1 cellular context compared by ENCODE assay signal in the genomic region with DNA sequence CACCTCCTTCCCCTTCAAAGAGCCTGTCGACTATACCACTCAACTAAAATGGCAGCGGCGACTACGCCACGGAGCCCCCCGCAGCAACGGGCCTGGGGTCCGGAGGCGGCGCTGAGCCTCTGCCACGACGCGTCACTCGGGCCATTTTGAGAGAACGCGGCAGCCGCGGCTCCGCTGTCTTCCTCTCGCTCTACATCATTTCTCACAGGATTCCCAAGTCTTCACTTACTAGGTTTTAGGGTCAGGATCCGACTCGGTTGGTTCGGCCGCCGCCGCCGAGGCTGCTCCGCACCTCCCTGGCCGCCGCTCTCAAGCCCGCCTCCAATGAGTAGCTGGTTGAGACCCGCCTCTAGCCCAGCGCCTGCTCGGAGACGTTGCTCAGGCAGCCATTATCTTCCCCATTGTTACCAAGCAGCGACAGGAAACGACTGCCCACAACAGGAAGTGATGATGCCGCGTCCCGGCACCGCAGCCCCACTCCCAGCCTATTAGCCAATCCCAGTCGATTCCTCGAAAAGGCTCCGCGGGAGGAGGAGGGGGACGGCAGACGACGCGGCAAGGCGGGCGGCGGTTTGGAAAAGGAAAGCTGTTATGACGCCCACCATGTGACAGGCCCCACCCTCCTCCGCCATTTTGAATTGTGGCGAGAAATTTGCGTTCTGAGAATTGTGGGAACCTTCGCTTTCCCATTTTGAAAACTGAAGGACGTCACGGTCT.
TF ChIP-seq lines count a peak whose summit lies in the region.

A gene with protein sequence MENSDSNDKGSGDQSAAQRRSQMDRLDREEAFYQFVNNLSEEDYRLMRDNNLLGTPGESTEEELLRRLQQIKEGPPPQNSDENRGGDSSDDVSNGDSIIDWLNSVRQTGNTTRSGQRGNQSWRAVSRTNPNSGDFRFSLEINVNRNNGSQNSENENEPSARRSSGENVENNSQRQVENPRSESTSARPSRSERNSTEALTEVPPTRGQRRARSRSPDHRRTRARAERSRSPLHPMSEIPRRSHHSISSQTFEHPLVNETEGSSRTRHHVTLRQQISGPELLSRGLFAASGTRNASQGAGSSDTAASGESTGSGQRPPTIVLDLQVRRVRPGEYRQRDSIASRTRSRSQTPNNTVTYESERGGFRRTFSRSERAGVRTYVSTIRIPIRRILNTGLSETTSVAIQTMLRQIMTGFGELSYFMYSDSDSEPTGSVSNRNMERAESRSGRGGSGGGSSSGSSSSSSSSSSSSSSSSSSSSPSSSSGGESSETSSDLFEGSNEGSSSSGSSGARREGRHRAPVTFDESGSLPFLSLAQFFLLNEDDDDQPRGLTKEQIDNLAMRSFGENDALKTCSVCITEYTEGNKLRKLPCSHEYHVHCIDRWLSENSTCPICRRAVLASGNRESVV (minus strand): TSS at position 432 of the 717 bp plus-strand sequence. CDS start 18,647 bp downstream, outside the sequence.

TF ChIP-seq in HepG2, 621 proteins besides CTCF, POLR2A, EP300 and RAD21 (continued from another document and continues in another):
- TF ChIP-seq, protein P1, sequence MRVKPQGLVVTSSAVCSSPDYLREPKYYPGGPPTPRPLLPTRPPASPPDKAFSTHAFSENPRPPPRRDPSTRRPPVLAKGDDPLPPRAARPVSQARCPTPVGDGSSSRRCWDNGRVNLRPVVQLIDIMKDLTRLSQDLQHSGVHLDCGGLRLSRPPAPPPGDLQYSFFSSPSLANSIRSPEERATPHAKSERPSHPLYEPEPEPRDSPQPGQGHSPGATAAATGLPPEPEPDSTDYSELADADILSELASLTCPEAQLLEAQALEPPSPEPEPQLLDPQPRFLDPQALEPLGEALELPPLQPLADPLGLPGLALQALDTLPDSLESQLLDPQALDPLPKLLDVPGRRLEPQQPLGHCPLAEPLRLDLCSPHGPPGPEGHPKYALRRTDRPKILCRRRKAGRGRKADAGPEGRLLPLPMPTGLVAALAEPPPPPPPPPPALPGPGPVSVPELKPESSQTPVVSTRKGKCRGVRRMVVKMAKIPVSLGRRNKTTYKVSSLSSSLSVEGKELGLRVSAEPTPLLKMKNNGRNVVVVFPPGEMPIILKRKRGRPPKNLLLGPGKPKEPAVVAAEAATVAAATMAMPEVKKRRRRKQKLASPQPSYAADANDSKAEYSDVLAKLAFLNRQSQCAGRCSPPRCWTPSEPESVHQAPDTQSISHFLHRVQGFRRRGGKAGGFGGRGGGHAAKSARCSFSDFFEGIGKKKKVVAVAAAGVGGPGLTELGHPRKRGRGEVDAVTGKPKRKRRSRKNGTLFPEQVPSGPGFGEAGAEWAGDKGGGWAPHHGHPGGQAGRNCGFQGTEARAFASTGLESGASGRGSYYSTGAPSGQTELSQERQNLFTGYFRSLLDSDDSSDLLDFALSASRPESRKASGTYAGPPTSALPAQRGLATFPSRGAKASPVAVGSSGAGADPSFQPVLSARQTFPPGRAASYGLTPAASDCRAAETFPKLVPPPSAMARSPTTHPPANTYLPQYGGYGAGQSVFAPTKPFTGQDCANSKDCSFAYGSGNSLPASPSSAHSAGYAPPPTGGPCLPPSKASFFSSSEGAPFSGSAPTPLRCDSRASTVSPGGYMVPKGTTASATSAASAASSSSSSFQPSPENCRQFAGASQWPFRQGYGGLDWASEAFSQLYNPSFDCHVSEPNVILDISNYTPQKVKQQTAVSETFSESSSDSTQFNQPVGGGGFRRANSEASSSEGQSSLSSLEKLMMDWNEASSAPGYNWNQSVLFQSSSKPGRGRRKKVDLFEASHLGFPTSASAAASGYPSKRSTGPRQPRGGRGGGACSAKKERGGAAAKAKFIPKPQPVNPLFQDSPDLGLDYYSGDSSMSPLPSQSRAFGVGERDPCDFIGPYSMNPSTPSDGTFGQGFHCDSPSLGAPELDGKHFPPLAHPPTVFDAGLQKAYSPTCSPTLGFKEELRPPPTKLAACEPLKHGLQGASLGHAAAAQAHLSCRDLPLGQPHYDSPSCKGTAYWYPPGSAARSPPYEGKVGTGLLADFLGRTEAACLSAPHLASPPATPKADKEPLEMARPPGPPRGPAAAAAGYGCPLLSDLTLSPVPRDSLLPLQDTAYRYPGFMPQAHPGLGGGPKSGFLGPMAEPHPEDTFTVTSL (CRISPR knock-in tag; IDR thresholded peaks at IDR 0.05; ENCODE audit: borderline replicate concordance), result no peak
- TF ChIP-seq ATRX (CRISPR knock-in tag; IDR thresholded peaks at IDR 0.05; ENCODE audit: borderline replicate concordance) (no peak), EZH2 (conservative IDR thresholded peaks at IDR 0.05; ENCODE audit: low read depth, low read length) (no peak), ELF4 (CRISPR knock-in tag; IDR thresholded peaks at IDR 0.05; ENCODE audit: borderline replicate concordance) (no peak), POGZ (CRISPR knock-in tag; IDR thresholded peaks at IDR 0.05) (peak; percentile 81), ZNF570 (CRISPR knock-in tag; IDR thresholded peaks at IDR 0.05; ENCODE audit: borderline replicate concordance) (no peak), ZNF777 (CRISPR knock-in tag; IDR thresholded peaks at IDR 0.05) (no peak), CHD4 (IDR thresholded peaks at IDR 0.05; ENCODE audit: borderline replicate concordance, low read length) (no peak), EHMT2 (IDR thresholded peaks at IDR 0.05; ENCODE audit: borderline replicate concordance, low read depth, low read length) (peak; percentile 78; the same call in 1 of the 2 replicates), ZNF598 (CRISPR knock-in tag; IDR thresholded peaks at IDR 0.05; ENCODE audit: borderline replicate concordance) (no peak), ZFP90 (CRISPR knock-in tag; IDR thresholded peaks at IDR 0.05; ENCODE audit: borderline replicate concordance) (no peak), ZFP37 (CRISPR knock-in tag; IDR thresholded peaks at IDR 0.05; ENCODE audit: borderline replicate concordance) (no peak), ZFP41 (CRISPR knock-in tag; IDR thresholded peaks at IDR 0.05; ENCODE audit: borderline replicate concordance) (no peak), ZFX (CRISPR knock-in tag; IDR thresholded peaks at IDR 0.05; ENCODE audit: low read depth) (no peak; the same call in 1 of the 2 replicates), ZNF263 (CRISPR knock-in tag; IDR thresholded peaks at IDR 0.05) (no peak), ZNF382 (CRISPR knock-in tag; IDR thresholded peaks at IDR 0.05; ENCODE audit: borderline replicate concordance) (no peak), FOXK2 (IDR thresholded peaks at IDR 0.05) (no peak), RARA (CRISPR knock-in tag; IDR thresholded peaks at IDR 0.05) (no peak), ZNF776 (CRISPR knock-in tag; IDR thresholded peaks at IDR 0.05) (no peak), SUZ12 (IDR thresholded peaks at IDR 0.05; ENCODE audit: low read depth, low read length) (no peak), CBX2 (IDR thresholded peaks at IDR 0.05; ENCODE audit: low read depth, low read length) (no peak), CBX2 (CRISPR knock-in tag; IDR thresholded peaks at IDR 0.05; ENCODE audit: low read depth) (no peak), ZNF629 (CRISPR knock-in tag; conservative IDR thresholded peaks at IDR 0.05) (no peak), ZNF33B (CRISPR knock-in tag; IDR thresholded peaks at IDR 0.05) (no peak), GTF2F1 (IDR thresholded peaks at IDR 0.05; ENCODE audit: low read length) (no peak), TBP (CRISPR knock-in tag; IDR thresholded peaks at IDR 0.05) (no peak)
- TF ChIP-seq, protein P2, sequence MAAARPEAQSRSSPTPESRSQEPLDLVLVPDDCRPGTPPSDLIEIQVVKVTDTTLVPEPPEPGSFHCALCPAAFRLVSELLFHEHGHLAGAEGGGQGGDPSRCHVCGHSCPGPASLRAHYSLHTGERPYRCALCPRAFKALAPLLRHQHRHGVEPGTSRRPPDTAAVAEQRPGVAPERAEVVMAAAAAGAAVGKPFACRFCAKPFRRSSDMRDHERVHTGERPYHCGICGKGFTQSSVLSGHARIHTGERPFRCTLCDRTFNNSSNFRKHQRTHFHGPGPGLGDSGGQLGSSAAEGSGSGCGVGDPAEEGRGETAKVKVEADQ (CRISPR knock-in tag; IDR thresholded peaks at IDR 0.05; ENCODE audit: borderline replicate concordance), result no peak
- TF ChIP-seq, protein P3, sequence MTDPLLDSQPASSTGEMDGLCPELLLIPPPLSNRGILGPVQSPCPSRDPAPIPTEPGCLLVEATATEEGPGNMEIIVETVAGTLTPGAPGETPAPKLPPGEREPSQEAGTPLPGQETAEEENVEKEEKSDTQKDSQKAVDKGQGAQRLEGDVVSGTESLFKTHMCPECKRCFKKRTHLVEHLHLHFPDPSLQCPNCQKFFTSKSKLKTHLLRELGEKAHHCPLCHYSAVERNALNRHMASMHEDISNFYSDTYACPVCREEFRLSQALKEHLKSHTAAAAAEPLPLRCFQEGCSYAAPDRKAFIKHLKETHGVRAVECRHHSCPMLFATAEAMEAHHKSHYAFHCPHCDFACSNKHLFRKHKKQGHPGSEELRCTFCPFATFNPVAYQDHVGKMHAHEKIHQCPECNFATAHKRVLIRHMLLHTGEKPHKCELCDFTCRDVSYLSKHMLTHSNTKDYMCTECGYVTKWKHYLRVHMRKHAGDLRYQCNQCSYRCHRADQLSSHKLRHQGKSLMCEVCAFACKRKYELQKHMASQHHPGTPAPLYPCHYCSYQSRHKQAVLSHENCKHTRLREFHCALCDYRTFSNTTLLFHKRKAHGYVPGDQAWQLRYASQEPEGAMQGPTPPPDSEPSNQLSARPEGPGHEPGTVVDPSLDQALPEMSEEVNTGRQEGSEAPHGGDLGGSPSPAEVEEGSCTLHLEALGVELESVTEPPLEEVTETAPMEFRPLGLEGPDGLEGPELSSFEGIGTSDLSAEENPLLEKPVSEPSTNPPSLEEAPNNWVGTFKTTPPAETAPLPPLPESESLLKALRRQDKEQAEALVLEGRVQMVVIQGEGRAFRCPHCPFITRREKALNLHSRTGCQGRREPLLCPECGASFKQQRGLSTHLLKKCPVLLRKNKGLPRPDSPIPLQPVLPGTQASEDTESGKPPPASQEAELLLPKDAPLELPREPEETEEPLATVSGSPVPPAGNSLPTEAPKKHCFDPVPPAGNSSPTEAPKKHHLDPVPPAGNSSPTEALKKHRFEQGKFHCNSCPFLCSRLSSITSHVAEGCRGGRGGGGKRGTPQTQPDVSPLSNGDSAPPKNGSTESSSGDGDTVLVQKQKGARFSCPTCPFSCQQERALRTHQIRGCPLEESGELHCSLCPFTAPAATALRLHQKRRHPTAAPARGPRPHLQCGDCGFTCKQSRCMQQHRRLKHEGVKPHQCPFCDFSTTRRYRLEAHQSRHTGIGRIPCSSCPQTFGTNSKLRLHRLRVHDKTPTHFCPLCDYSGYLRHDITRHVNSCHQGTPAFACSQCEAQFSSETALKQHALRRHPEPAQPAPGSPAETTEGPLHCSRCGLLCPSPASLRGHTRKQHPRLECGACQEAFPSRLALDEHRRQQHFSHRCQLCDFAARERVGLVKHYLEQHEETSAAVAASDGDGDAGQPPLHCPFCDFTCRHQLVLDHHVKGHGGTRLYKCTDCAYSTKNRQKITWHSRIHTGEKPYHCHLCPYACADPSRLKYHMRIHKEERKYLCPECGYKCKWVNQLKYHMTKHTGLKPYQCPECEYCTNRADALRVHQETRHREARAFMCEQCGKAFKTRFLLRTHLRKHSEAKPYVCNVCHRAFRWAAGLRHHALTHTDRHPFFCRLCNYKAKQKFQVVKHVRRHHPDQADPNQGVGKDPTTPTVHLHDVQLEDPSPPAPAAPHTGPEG (CRISPR knock-in tag; IDR thresholded peaks at IDR 0.05), result no peak
- TF ChIP-seq, protein P4, sequence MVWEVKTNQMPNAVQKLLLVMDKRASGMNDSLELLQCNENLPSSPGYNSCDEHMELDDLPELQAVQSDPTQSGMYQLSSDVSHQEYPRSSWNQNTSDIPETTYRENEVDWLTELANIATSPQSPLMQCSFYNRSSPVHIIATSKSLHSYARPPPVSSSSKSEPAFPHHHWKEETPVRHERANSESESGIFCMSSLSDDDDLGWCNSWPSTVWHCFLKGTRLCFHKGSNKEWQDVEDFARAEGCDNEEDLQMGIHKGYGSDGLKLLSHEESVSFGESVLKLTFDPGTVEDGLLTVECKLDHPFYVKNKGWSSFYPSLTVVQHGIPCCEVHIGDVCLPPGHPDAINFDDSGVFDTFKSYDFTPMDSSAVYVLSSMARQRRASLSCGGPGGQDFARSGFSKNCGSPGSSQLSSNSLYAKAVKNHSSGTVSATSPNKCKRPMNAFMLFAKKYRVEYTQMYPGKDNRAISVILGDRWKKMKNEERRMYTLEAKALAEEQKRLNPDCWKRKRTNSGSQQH (CRISPR knock-in tag; IDR thresholded peaks at IDR 0.05; ENCODE audit: low read depth), result no peak
- TF ChIP-seq, protein P5, sequence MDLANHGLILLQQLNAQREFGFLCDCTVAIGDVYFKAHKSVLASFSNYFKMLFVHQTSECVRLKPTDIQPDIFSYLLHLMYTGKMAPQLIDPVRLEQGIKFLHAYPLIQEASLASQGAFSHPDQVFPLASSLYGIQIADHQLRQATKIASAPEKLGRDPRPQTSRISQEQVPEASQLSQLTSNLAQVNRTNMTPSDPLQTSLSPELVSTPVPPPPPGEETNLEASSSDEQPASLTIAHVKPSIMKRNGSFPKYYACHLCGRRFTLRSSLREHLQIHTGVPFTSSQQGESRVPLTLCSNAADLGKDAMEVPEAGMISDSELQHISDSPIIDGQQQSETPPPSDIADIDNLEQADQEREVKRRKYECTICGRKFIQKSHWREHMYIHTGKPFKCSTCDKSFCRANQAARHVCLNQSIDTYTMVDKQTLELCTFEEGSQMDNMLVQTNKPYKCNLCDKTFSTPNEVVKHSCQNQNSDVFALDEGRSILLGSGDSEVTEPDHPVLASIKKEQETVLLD (CRISPR knock-in tag; IDR thresholded peaks at IDR 0.05; ENCODE audit: low read depth), result 0 out of 2 replicates have a peak, but pooled peaks have one; percentile 50
- TF ChIP-seq, protein P6, sequence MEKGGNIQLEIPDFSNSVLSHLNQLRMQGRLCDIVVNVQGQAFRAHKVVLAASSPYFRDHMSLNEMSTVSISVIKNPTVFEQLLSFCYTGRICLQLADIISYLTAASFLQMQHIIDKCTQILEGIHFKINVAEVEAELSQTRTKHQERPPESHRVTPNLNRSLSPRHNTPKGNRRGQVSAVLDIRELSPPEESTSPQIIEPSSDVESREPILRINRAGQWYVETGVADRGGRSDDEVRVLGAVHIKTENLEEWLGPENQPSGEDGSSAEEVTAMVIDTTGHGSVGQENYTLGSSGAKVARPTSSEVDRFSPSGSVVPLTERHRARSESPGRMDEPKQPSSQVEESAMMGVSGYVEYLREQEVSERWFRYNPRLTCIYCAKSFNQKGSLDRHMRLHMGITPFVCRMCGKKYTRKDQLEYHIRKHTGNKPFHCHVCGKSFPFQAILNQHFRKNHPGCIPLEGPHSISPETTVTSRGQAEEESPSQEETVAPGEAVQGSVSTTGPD (CRISPR knock-in tag; IDR thresholded peaks at IDR 0.05), result no peak
